In genomic region chr11:130063398-130063797, GRCh38 we compare ENCODE assay signal across 29 cellular contexts.
"Had no signal": no experiment of that assay in that cellular context is flagged by ENCODE, and none has a peak within 500 bp of the region (broad histone marks: within the 10 kb centered on the region; RNA-seq: fewer than 3 reads in every experiment).

No MANE protein-coding gene starts in this region.

- H2AFZ ChIP-seq: neural progenitor cell, parathyroid adenoma had no signal

- H3K36me3 ChIP-seq: esophagus squamous epithelium, lower lobe of right lung, neural progenitor cell, prostate gland, right atrium auricular region, sigmoid colon, tibial nerve, upper lobe of left lung had no signal

- H3K79me2 ChIP-seq: parathyroid adenoma had no signal

- H3K36me3 Mint-ChIP-seq: immature natural killer cell; memory B cell; mesothelial cell of epicardium; naive B cell; neural progenitor cell; stimulated activated effector memory CD8-positive, alpha-beta T cell treated with anti-CD3 and anti-CD28 coated beads, Interleukin-12 subunit alpha, Interleukin-12 subunit beta, amount 100 ng/mL, for 72 hours had no signal

- H3K9ac ChIP-seq: neural progenitor cell, parathyroid adenoma had no signal

- FAIRE-seq: colon, frontal cortex, urothelium cell line had no signal

- H3K4me3 Mint-ChIP-seq: endodermal cell; immature natural killer cell; memory B cell; mesothelial cell of epicardium; naive B cell; nephron; neural progenitor cell; stimulated activated effector memory CD8-positive, alpha-beta T cell treated with anti-CD3 and anti-CD28 coated beads, Interleukin-12 subunit alpha, Interleukin-12 subunit beta, amount 100 ng/mL, for 72 hours had no signal

- H3K4me2 ChIP-seq: neural progenitor cell had no signal

- H3K27ac ChIP-seq: lower lobe of right lung, neural progenitor cell, parathyroid adenoma, prostate gland, right atrium auricular region, sigmoid colon, testis, tibial nerve, upper lobe of left lung had no signal

- DNase-seq: effector CD8-positive, alpha-beta T cell; endodermal cell; esophagus squamous epithelium; hypothalamus; immature natural killer cell; islet precursor cell; left ventricle myocardium superior; lower lobe of right lung; mucosa of descending colon; naive B cell; sigmoid colon; stimulated activated CD4-positive, alpha-beta T cell treated with anti-CD3 and anti-CD28 coated beads, Interleukin-2, amount 100 ng/mL, for 24 hours; stimulated activated CD4-positive, alpha-beta T cell treated with anti-CD3 and anti-CD28 coated beads, Interleukin-4, amount 100 ng/mL, for 24 hours; stimulated activated naive CD8-positive, alpha-beta T cell treated with anti-CD3 and anti-CD28 coated beads, Interleukin-15, Interleukin-2, amounts not matched to agents 100 U/mL and 50 U/mL, for 24 hours; substantia nigra; testis; upper lobe of left lung had no signal

- H3K27ac Mint-ChIP-seq: endodermal cell; immature natural killer cell; memory B cell; mesothelial cell of epicardium; neural progenitor cell; stimulated activated effector memory CD8-positive, alpha-beta T cell treated with anti-CD3 and anti-CD28 coated beads, Interleukin-12 subunit alpha, Interleukin-12 subunit beta, amount 100 ng/mL, for 72 hours had no signal

- H3K9me3 Mint-ChIP-seq: endodermal cell; immature natural killer cell; memory B cell; mesothelial cell of epicardium; naive B cell; nephron; neural progenitor cell; stimulated activated effector memory CD8-positive, alpha-beta T cell treated with anti-CD3 and anti-CD28 coated beads, Interleukin-12 subunit alpha, Interleukin-12 subunit beta, amount 100 ng/mL, for 72 hours had no signal

- H3K4me3 ChIP-seq: esophagus squamous epithelium, lower lobe of right lung, mucosa of descending colon, neural progenitor cell, prostate gland, right atrium auricular region, sigmoid colon, testis, tibial nerve, upper lobe of left lung had no signal

- H3K4me1 ChIP-seq: neural progenitor cell, parathyroid adenoma had no signal

- H3K9me3 ChIP-seq: esophagus squamous epithelium, lower lobe of right lung, mucosa of descending colon, prostate gland, right atrium auricular region, sigmoid colon, testis, tibial nerve, upper lobe of left lung had no signal

- H3K27me3 ChIP-seq: esophagus squamous epithelium, right atrium auricular region, sigmoid colon, testis, upper lobe of left lung had no signal
